In the genomic region with DNA sequence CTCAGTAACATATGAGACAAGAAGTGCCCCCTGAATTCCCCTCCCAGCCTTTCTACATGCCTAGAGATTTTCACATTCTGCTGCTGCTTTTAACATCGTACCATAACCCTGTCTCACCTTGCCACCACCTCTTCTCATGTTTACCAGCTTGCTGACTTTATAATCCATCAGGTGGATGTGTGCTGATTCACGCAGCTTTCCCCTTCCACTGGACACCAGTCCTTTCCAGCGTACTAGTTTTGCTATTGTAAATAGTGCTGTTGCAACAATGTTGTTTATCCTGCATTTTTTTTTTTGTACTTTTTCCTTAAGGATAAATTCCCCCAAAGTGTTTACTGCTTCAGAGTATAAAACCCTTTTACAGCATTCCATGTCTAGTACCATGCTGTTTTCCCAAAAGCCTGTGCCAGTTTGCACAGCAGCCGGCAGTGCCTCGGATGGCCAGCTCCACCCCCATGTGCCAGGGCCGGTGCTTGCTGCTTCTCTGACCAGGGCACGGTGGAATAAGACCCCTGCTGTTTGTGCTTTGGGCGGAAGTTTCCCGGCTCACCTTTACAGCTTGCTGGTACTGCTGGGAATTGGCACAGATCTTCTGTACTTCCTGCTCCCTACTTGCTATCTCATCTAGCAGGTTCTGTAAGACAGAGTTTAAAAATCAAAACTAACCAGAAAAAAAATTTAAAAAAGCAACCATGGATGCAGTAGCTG, we compare ENCODE assay signal across 1 cellular context.
TF ChIP-seq lines count a peak whose summit lies in the region.

No MANE protein-coding gene starts in this region.

TF ChIP-seq in HEK293, 187 proteins besides CTCF, POLR2A, EP300 and RAD21 (continued from another document):
- no peak for TF ChIP-seq EGR2 (tag by site-specific recombination; IDR thresholded peaks at IDR 0.05; ENCODE audit: low read depth)
